Comparison of ENCODE assay signal across 25 cellular contexts in the genomic region with DNA sequence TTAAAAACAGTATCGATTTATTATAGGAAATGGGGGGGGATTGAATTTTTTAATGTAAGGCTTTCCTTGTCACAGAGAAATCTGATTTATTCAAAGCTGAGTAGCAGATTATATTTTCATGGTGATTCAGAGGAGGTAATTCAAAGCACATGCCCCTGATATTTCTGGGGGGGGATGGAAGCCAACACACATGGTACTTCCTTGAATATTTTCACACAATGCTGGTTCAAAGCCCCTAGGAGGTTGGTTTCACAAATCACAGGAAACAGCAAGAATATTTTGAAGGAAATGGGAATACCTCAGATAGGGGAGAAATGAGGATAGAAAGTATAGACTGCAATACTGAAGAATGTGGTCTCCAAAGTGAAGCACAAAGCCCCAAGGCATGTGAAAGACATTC.
DNase-seq lines count a peak whose midpoint lies in the region; ATAC-seq and TF ChIP-seq lines count a peak whose summit lies in the region.
"Had no signal": no experiment of that assay in that cellular context is flagged by ENCODE, and none has a peak within 500 bp of the region (broad histone marks: within the 10 kb centered on the region; RNA-seq: fewer than 3 reads in every experiment).

No MANE protein-coding gene starts in this region.

- H4K91ac ChIP-seq in IMR-90 (ENCODE audit: insufficient read depth, low read depth, low read length) (no peak overlapping the region), mesenchymal stem cell (ENCODE audit: low read length) (no peak overlapping the region)

- DNase-seq in EH (ENCODE audit: low read depth): peak; percentile 74
- DNase-seq in IMR-90: peak; percentile 54
- DNase-seq in cardiac fibroblast (ENCODE audit: low read depth in 2 of 2): peak; percentile 46 to 53
- no peak for DNase-seq in mesenchymal stem cell
- no peak for DNase-seq in immature natural killer cell
- no peak for DNase-seq in natural killer cell
- no peak for DNase-seq in activated T-helper 1 cell treated with anti-CD3 and anti-CD28 coated beads, Interleukin-12 subunit alpha, Interleukin-12 subunit beta, Interleukin-2, Interleukin-4 antibody, amounts not matched to agents 30 ng/mL and 10 ng/mL and 1 ng/mL, durations not matched to agents 14 hours and 24 hours and 36 hours (ENCODE audit: low spot score)
- DNase-seq: activated CD4-positive, alpha-beta memory T cell treated with anti-CD3 and anti-CD28 coated beads for 36 hours; activated naive CD4-positive, alpha-beta T cell; amygdala; DMS79 treated with DMSO at 0.1 percent for 48 hours; dorsolateral prefrontal cortex; gastrocnemius medialis; hypothalamus; islet precursor cell; MM.1S; NCI-H2171; NCI-H524 treated with DMSO at 0.1 percent for 48 hours; stimulated activated CD4-positive, alpha-beta T cell treated with anti-CD3 and anti-CD28 coated beads, Interleukin-1b, Interleukin-23, amount 100 ng/mL, for 48 hours; WERI-Rb-1 had no signal

- peak overlapping the region; percentile 69; the same call in 2 of the 3 replicates for H2BK15ac ChIP-seq in IMR-90 (ENCODE audit: low read depth, low read length)
- no peak overlapping the region for H2BK15ac ChIP-seq in mesenchymal stem cell (ENCODE audit: low read depth, poor library complexity, severe bottlenecking)

- no peak overlapping the region for H2AFZ ChIP-seq in IMR-90 (replicated peaks; ENCODE audit: low read length, poor library complexity)
- H2AFZ ChIP-seq in mesenchymal stem cell (ENCODE audit: low read depth, low read length): no peak overlapping the region

- TF ChIP-seq CTCF in IMR-90 (conservative IDR thresholded peaks at IDR 0.05; ENCODE audit: low read depth, low read length) (no peak), cardiac fibroblast (IDR thresholded peaks at IDR 0.05; ENCODE audit: low read depth, low read length) (no peak), natural killer cell (IDR thresholded peaks at IDR 0.05) (no peak)

- POLR2A ChIA-PET in IMR-90 (lab: Charles Lee; ENCODE audit: unreplicated experiment): interaction anchor here (0.6 kb wide), 1 partner anchor 75 kb away, joined by 4 read pairs; no protein-coding TSS in a partner anchor

- ATAC-seq in IMR-90 (ENCODE audit: low read depth) (0 out of 2 replicates have a peak, but pooled peaks have one; percentile 6), natural killer cell (no peak)
- ATAC-seq: gastrocnemius medialis; K562; stimulated activated effector memory CD8-positive, alpha-beta T cell treated with anti-CD3 and anti-CD28 coated beads, Interleukin-12 subunit alpha, Interleukin-12 subunit beta, amount 100 ng/mL, for 72 hours had no signal

- H2AK5ac ChIP-seq in IMR-90 (ENCODE audit: low read depth, low read length) (no peak overlapping the region), mesenchymal stem cell (ENCODE audit: low read length, severe bottlenecking) (no peak overlapping the region)

- H3K27me3 ChIP-seq in IMR-90 (ENCODE audit: control insufficient read depth, insufficient read depth, low read length): no peaks in the 10 kb centered on the region
- H3K27me3 ChIP-seq in mesenchymal stem cell (ENCODE audit: control insufficient read depth in 1 of 2, insufficient read depth in 1 of 2, low read length in 2 of 2): no peaks in the 10 kb centered on the region
- H3K27me3 ChIP-seq: gastrocnemius medialis had no signal

- no peak overlapping the region for H3K4me2 ChIP-seq in IMR-90 (ENCODE audit: low read depth, low read length)
- no peak overlapping the region for H3K4me2 ChIP-seq in mesenchymal stem cell (ENCODE audit: low read length, poor library complexity, severe bottlenecking)

- no peak for TF ChIP-seq POLR2A in IMR-90 (IDR thresholded peaks at IDR 0.05; ENCODE audit: low read depth, low read length)

- dilution Hi-C loops in IMR-90 (cut with HindIII; ENCODE audit: low sequenced_read_pairs, unreplicated experiment): no loop called here

- H3K9ac ChIP-seq in IMR-90 (ENCODE audit: low read depth, low read length): no peak overlapping the region
- H3K9ac ChIP-seq in mesenchymal stem cell (ENCODE audit: low read length): peak overlapping the region; percentile 57

- no peak for TF ChIP-seq RAD21 in IMR-90 (IDR thresholded peaks at IDR 0.05; ENCODE audit: low read length)

- H4K8ac ChIP-seq in IMR-90 (ENCODE audit: low read depth in 2 of 2, low read length in 2 of 2) (peak overlapping the region in 1 of 2 experiments; percentile 68; a peak in 1 of 4 replicates), mesenchymal stem cell (ENCODE audit: low read length) (no peak overlapping the region)

- no peak overlapping the region for H3K27ac ChIP-seq in IMR-90 (ENCODE audit: insufficient read depth, low read length)
- H3K27ac ChIP-seq in mesenchymal stem cell (ENCODE audit: low read length, poor library complexity, severe bottlenecking): no peak overlapping the region
- H3K27ac ChIP-seq: dorsolateral prefrontal cortex, gastrocnemius medialis, WERI-Rb-1 had no signal

- in situ Hi-C loops in IMR-90 (cut with MboI; ENCODE audit: low sequenced_read_pairs): no loop called here

- peak overlapping the region; percentile 46; the same call in 1 of the 2 replicates for H3K18ac ChIP-seq in IMR-90 (ENCODE audit: low read depth, low read length)
- H3K18ac ChIP-seq in mesenchymal stem cell (ENCODE audit: low read depth in 1 of 2, low read length in 2 of 2): no peak overlapping the region

- intact Hi-C loops in IMR-90 (cut with micrococcal nuclease): no loop called here
- intact Hi-C loops in natural killer cell (cut with micrococcal nuclease): no loop called here
- intact Hi-C loops in activated T-helper 1 cell treated with anti-CD3 and anti-CD28 coated beads, Interleukin-12 subunit alpha, Interleukin-12 subunit beta, Interleukin-2, Interleukin-4 antibody, amounts not matched to agents 30 ng/mL and 10 ng/mL and 1 ng/mL, durations not matched to agents 14 hours and 24 hours and 36 hours (cut with micrococcal nuclease): no loop called here

- H3K14ac ChIP-seq in IMR-90 (replicated peaks; ENCODE audit: low read depth, low read length) (peak overlapping the region; percentile 1; the same call in 1 of the 2 replicates), mesenchymal stem cell (ENCODE audit: low read length in 2 of 2) (no peak overlapping the region)

- H3K79me1 ChIP-seq in IMR-90 (ENCODE audit: low read depth in 1 of 2, low read length in 2 of 2): no peaks in the 10 kb centered on the region
- H3K79me1 ChIP-seq in mesenchymal stem cell (replicated peaks; ENCODE audit: low read length, poor library complexity, severe bottlenecking): no peaks in the 10 kb centered on the region

- H2BK5ac ChIP-seq in IMR-90 (ENCODE audit: low read depth, low read length, poor library complexity, severe bottlenecking) (peak overlapping the region; percentile 49), mesenchymal stem cell (ENCODE audit: low read depth, low read length, poor library complexity, severe bottlenecking) (no peak overlapping the region)

- H2AK9ac ChIP-seq in IMR-90 (replicated peaks; ENCODE audit: low read depth, low read length, poor library complexity): no peak overlapping the region

- H3K27ac Mint-ChIP-seq in immature natural killer cell: no peak overlapping the region
- no peak overlapping the region for H3K27ac Mint-ChIP-seq in natural killer cell
- H3K27ac Mint-ChIP-seq in activated T-helper 1 cell treated with anti-CD3 and anti-CD28 coated beads, Interleukin-12 subunit alpha, Interleukin-12 subunit beta, Interleukin-2, Interleukin-4 antibody, amounts not matched to agents 30 ng/mL and 10 ng/mL and 1 ng/mL, durations not matched to agents 14 hours and 24 hours and 36 hours: no peak overlapping the region
- H3K27ac Mint-ChIP-seq: activated CD4-positive, alpha-beta memory T cell treated with anti-CD3 and anti-CD28 coated beads for 36 hours; stimulated activated effector memory CD8-positive, alpha-beta T cell treated with anti-CD3 and anti-CD28 coated beads, Interleukin-12 subunit alpha, Interleukin-12 subunit beta, amount 100 ng/mL, for 72 hours had no signal

- no CpG with 5 or more reads among the region's 1 CpG for WGBS in IMR-90 (ENCODE audit: extremely low coverage in 2 of 2, insufficient read length in 1 of 2), 2 experiments
- WGBS in mesenchymal stem cell: 84% methylated on average over 1 of the region's 1 CpG

- H3K9me3 ChIP-seq in IMR-90 (ENCODE audit: control insufficient read depth, insufficient read depth, low read length) (no peaks in the 10 kb centered on the region), mesenchymal stem cell (ENCODE audit: control insufficient read depth, low read length) (no peaks in the 10 kb centered on the region)
- H3K9me3 ChIP-seq: gastrocnemius medialis had no signal

- peak overlapping the region; percentile 3; the same call in 1 of the 2 replicates for H2BK20ac ChIP-seq in IMR-90 (ENCODE audit: low read depth, low read length)

- H3K4ac ChIP-seq in IMR-90 (ENCODE audit: low read depth, low read length): no peak overlapping the region
- H3K4ac ChIP-seq in mesenchymal stem cell (ENCODE audit: low read depth in 1 of 2, low read length in 2 of 2): no peak overlapping the region

- H3K4me1 Mint-ChIP-seq in immature natural killer cell (peaks cover 27 to 37% of the 10 kb centered on the region in 2 donors), natural killer cell (peaks cover 33 to 35% of the 10 kb centered on the region in 2 donors)
- peaks cover 66% of the 10 kb centered on the region for H3K4me1 Mint-ChIP-seq in activated T-helper 1 cell treated with anti-CD3 and anti-CD28 coated beads, Interleukin-12 subunit alpha, Interleukin-12 subunit beta, Interleukin-2, Interleukin-4 antibody, amounts not matched to agents 30 ng/mL and 10 ng/mL and 1 ng/mL, durations not matched to agents 14 hours and 24 hours and 36 hours (ENCODE audit: low read depth)

- H3K23ac ChIP-seq in IMR-90 (ENCODE audit: low read depth, low read length) (0 out of 2 replicates have a peak overlapping the region, but pooled peaks have one; percentile 5), mesenchymal stem cell (ENCODE audit: low read length in 2 of 2) (no peak overlapping the region)

- no peak overlapping the region for H2BK12ac ChIP-seq in mesenchymal stem cell (ENCODE audit: low read length in 2 of 2)

- H3K56ac ChIP-seq in IMR-90 (ENCODE audit: extremely low read depth, insufficient read depth, low read length): no peak overlapping the region

- H3K36me3 Mint-ChIP-seq in immature natural killer cell (peaks cover 21 to 32% (median 29%) of the 10 kb centered on the region in 3 donors), natural killer cell (peaks cover 6% of the 10 kb centered on the region)
- H3K36me3 Mint-ChIP-seq in activated T-helper 1 cell treated with anti-CD3 and anti-CD28 coated beads, Interleukin-12 subunit alpha, Interleukin-12 subunit beta, Interleukin-2, Interleukin-4 antibody, amounts not matched to agents 30 ng/mL and 10 ng/mL and 1 ng/mL, durations not matched to agents 14 hours and 24 hours and 36 hours (ENCODE audit: low read depth): peaks cover 55% of the 10 kb centered on the region

- no peaks in the 10 kb centered on the region for H4K20me1 ChIP-seq in IMR-90 (ENCODE audit: insufficient read depth, low read length)

- CTCF ChIA-PET in IMR-90 (lab: Yijun Ruan, JAX): interaction anchor here (1.4 kb wide), 1 partner anchor 36 kb away, joined by 3 read pairs; no protein-coding TSS in a partner anchor

- H3K27me3 Mint-ChIP-seq in immature natural killer cell (ENCODE audit: low read depth in 3 of 3): peaks cover 0 to 3% (median 0%) of the 10 kb centered on the region in 3 donors
- H3K27me3 Mint-ChIP-seq in natural killer cell (ENCODE audit: low read depth in 2 of 2): no peaks in the 10 kb centered on the region
- H3K27me3 Mint-ChIP-seq in activated T-helper 1 cell treated with anti-CD3 and anti-CD28 coated beads, Interleukin-12 subunit alpha, Interleukin-12 subunit beta, Interleukin-2, Interleukin-4 antibody, amounts not matched to agents 30 ng/mL and 10 ng/mL and 1 ng/mL, durations not matched to agents 14 hours and 24 hours and 36 hours (ENCODE audit: insufficient read depth): no peaks in the 10 kb centered on the region
- H3K27me3 Mint-ChIP-seq: activated CD4-positive, alpha-beta memory T cell treated with anti-CD3 and anti-CD28 coated beads for 36 hours; central memory CD8-positive, alpha-beta T cell had no signal

- no peaks in the 10 kb centered on the region for H3K9me3 Mint-ChIP-seq in immature natural killer cell
- no peaks in the 10 kb centered on the region for H3K9me3 Mint-ChIP-seq in natural killer cell
- H3K9me3 Mint-ChIP-seq in activated T-helper 1 cell treated with anti-CD3 and anti-CD28 coated beads, Interleukin-12 subunit alpha, Interleukin-12 subunit beta, Interleukin-2, Interleukin-4 antibody, amounts not matched to agents 30 ng/mL and 10 ng/mL and 1 ng/mL, durations not matched to agents 14 hours and 24 hours and 36 hours: no peaks in the 10 kb centered on the region
- H3K9me3 Mint-ChIP-seq: activated CD4-positive, alpha-beta memory T cell treated with anti-CD3 and anti-CD28 coated beads for 36 hours; central memory CD8-positive, alpha-beta T cell; stimulated activated effector memory CD8-positive, alpha-beta T cell treated with anti-CD3 and anti-CD28 coated beads, Interleukin-12 subunit alpha, Interleukin-12 subunit beta, amount 100 ng/mL, for 72 hours had no signal

- 0 out of 2 replicates have a peak, but pooled peaks cover 2% of the 10 kb centered on the region for H3K9me1 ChIP-seq in IMR-90 (ENCODE audit: insufficient read depth, low read length)

- H3K4me1 ChIP-seq in IMR-90 (ENCODE audit: control insufficient read depth, insufficient read depth, low read length): peaks cover 5% of the 10 kb centered on the region
- peaks cover 2% of the 10 kb centered on the region for H3K4me1 ChIP-seq in mesenchymal stem cell (ENCODE audit: control insufficient read depth, insufficient read depth, low read depth, low read length)
- H3K4me1 ChIP-seq: gastrocnemius medialis had no signal

- no peak overlapping the region; the same call in 1 of the 2 replicates for H4K5ac ChIP-seq in IMR-90 (ENCODE audit: low read depth, low read length)

- BruUV-seq in IMR-90 (replicated peaks; lab: Mats Ljungman, UMichigan): no TSS peak

- H3K4me3 Mint-ChIP-seq in immature natural killer cell: no peak overlapping the region
- no peak overlapping the region for H3K4me3 Mint-ChIP-seq in natural killer cell
- H3K4me3 Mint-ChIP-seq in activated T-helper 1 cell treated with anti-CD3 and anti-CD28 coated beads, Interleukin-12 subunit alpha, Interleukin-12 subunit beta, Interleukin-2, Interleukin-4 antibody, amounts not matched to agents 30 ng/mL and 10 ng/mL and 1 ng/mL, durations not matched to agents 14 hours and 24 hours and 36 hours: no peak overlapping the region
- H3K4me3 Mint-ChIP-seq: activated CD4-positive, alpha-beta memory T cell treated with anti-CD3 and anti-CD28 coated beads for 36 hours; central memory CD8-positive, alpha-beta T cell; stimulated activated effector memory CD8-positive, alpha-beta T cell treated with anti-CD3 and anti-CD28 coated beads, Interleukin-12 subunit alpha, Interleukin-12 subunit beta, amount 100 ng/mL, for 72 hours had no signal

- H3K36me3 ChIP-seq in IMR-90 (ENCODE audit: control insufficient read depth, insufficient read depth, low read length) (no peaks in the 10 kb centered on the region), mesenchymal stem cell (ENCODE audit: control insufficient read depth in 1 of 2, insufficient read depth in 2 of 2, low read depth in 1 of 2, low read length in 2 of 2) (peaks cover 0 to 56% of the 10 kb centered on the region in 2 experiments)
- H3K36me3 ChIP-seq: gastrocnemius medialis, WERI-Rb-1 had no signal

- H2BK120ac ChIP-seq in IMR-90 (ENCODE audit: low read depth, low read length) (peak overlapping the region; percentile 87), mesenchymal stem cell (ENCODE audit: low read depth, low read length) (no peak overlapping the region)

- no peak overlapping the region for H3K4me3 ChIP-seq in IMR-90 (ENCODE audit: insufficient read depth, low read depth, low read length)
- H3K4me3 ChIP-seq in cardiac fibroblast (replicated peaks in 1 of 2; ENCODE audit: low read depth in 2 of 2, low read length in 2 of 2): no peak overlapping the region
- no peak overlapping the region for H3K4me3 ChIP-seq in mesenchymal stem cell (ENCODE audit: insufficient read depth in 1 of 2, low read depth in 1 of 2, low read length in 2 of 2)
- H3K4me3 ChIP-seq: dorsolateral prefrontal cortex, gastrocnemius medialis, K562, lung, skin epidermis had no signal

Comparison
In these comparisons a context has a peak if more than half of its experiments do, and no peak if none do; other contexts are left out.
1. DNase-seq: peak in EH (single experiment), IMR-90 (single experiment) and cardiac fibroblast (2 of 2); none in mesenchymal stem cell (single experiment), immature natural killer cell (0 of 3), natural killer cell (single experiment) and activated T-helper 1 cell treated with anti-CD3 and anti-CD28 coated beads, Interleukin-12 subunit alpha, Interleukin-12 subunit beta, Interleukin-2, Interleukin-4 antibody, amounts not matched to agents 30 ng/mL and 10 ng/mL and 1 ng/mL, durations not matched to agents 14 hours and 24 hours and 36 hours (single experiment).